Comparison of ENCODE assay signal across 1 cellular context in the genomic region with DNA sequence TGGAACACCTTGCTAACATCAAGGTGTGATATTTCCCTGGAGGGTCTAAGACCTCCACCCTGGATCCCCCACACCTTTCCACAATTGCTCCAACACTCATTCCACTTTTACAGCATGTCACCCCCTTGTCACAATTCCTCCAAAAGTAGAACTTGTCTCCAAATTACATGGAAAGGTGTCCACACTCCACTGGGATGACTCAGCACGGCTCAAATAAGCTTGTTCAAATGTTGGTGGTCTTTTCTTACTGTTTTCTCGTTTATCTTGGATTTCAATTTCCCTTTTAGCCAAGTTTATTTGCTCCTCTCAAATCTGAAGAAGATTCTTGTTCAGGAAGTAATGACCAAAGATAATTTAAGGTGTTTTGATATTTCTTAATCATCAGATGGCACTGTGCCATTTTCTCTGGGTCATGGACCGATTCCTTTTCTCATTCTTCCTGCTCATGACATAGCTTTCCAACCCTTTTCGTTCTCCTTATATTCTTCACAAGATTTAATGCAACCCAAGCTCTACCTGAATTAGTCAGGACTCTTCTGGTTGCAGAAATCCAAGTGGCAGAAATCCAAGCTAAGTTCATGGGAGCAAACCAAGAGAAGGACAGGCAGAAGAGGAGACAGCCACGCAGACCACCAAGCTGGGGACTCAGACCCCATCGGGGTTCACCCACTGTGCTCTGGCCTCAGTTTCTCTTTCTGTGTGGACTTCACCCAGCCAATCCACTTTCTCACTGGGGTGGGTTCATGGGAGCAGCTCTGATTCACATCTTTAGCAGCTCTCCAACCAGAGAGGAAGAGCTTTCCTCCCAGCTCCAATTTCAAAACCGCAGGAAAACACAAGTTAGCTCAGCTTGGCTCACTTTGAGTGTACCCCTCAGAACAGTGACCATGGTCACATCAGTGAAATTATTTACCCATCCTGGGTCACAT.
TF ChIP-seq lines count a peak whose summit lies in the region.

No MANE protein-coding gene starts in this region.

TF ChIP-seq in SK-N-SH, 30 proteins besides CTCF, POLR2A, EP300 and RAD21 (continued from another document):
- no peak for TF ChIP-seq MEF2A (IDR thresholded peaks at IDR 0.05; ENCODE audit: borderline replicate concordance, low read depth)
- TF ChIP-seq, protein P1, sequence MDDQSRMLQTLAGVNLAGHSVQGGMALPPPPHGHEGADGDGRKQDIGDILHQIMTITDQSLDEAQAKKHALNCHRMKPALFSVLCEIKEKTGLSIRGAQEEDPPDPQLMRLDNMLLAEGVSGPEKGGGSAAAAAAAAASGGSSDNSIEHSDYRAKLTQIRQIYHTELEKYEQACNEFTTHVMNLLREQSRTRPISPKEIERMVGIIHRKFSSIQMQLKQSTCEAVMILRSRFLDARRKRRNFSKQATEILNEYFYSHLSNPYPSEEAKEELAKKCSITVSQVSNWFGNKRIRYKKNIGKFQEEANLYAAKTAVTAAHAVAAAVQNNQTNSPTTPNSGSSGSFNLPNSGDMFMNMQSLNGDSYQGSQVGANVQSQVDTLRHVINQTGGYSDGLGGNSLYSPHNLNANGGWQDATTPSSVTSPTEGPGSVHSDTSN (IDR thresholded peaks at IDR 0.05): no peak
- no peak for TF ChIP-seq FOXM1 (IDR thresholded peaks at IDR 0.05; ENCODE audit: low read depth)
- no peak for TF ChIP-seq YY1 (IDR thresholded peaks at IDR 0.05; ENCODE audit: low read depth)
- no peak for TF ChIP-seq FOXJ3 (CRISPR knock-in tag; IDR thresholded peaks at IDR 0.05)
- TF ChIP-seq JUND (IDR thresholded peaks at IDR 0.05): no peak
- TF ChIP-seq, protein P2, sequence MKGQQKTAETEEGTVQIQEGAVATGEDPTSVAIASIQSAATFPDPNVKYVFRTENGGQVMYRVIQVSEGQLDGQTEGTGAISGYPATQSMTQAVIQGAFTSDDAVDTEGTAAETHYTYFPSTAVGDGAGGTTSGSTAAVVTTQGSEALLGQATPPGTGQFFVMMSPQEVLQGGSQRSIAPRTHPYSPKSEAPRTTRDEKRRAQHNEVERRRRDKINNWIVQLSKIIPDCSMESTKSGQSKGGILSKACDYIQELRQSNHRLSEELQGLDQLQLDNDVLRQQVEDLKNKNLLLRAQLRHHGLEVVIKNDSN (IDR thresholded peaks at IDR 0.05; ENCODE audit: borderline replicate concordance, low read depth): no peak
- no peak for TF ChIP-seq NRF1 (IDR thresholded peaks at IDR 0.05; ENCODE audit: low read depth, low read length)
- no peak for TF ChIP-seq TCF12 (IDR thresholded peaks at IDR 0.05)
- TF ChIP-seq, protein P3, sequence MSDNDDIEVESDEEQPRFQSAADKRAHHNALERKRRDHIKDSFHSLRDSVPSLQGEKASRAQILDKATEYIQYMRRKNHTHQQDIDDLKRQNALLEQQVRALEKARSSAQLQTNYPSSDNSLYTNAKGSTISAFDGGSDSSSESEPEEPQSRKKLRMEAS (IDR thresholded peaks at IDR 0.05; ENCODE audit: low read depth): no peak
- TF ChIP-seq RXRA (IDR thresholded peaks at IDR 0.05; ENCODE audit: borderline replicate concordance, low read depth): no peak
- TF ChIP-seq GATA2 (CRISPR knock-in tag; IDR thresholded peaks at IDR 0.05): no peak
- TF ChIP-seq TEAD4 (IDR thresholded peaks at IDR 0.05; ENCODE audit: borderline replicate concordance, insufficient read depth): no peak
- TF ChIP-seq, protein P4, sequence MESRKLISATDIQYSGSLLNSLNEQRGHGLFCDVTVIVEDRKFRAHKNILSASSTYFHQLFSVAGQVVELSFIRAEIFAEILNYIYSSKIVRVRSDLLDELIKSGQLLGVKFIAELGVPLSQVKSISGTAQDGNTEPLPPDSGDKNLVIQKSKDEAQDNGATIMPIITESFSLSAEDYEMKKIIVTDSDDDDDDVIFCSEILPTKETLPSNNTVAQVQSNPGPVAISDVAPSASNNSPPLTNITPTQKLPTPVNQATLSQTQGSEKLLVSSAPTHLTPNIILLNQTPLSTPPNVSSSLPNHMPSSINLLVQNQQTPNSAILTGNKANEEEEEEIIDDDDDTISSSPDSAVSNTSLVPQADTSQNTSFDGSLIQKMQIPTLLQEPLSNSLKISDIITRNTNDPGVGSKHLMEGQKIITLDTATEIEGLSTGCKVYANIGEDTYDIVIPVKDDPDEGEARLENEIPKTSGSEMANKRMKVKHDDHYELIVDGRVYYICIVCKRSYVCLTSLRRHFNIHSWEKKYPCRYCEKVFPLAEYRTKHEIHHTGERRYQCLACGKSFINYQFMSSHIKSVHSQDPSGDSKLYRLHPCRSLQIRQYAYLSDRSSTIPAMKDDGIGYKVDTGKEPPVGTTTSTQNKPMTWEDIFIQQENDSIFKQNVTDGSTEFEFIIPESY (IDR thresholded peaks at IDR 0.05; ENCODE audit: borderline replicate concordance, low read depth): no peak
